ENCODE assay signal across 26 cellular contexts in genomic region chr2:148221926-148222325, GRCh38.
A peak's percentile ranks its signal among the peaks of the same experiment; 100 is the strongest.
DNase-seq lines count a peak whose midpoint lies in the region; ATAC-seq, FAIRE-seq and TF ChIP-seq lines count a peak whose summit lies in the region.
"Had no signal": no experiment of that assay in that cellular context is flagged by ENCODE, and none has a peak within 500 bp of the region (broad histone marks: within the 10 kb centered on the region; RNA-seq: fewer than 3 reads in every experiment).

No MANE protein-coding gene starts in this region.

- 35% methylated on average over 2 of the region's 2 CpGs for WGBS in A549 (ENCODE audit: missing lambda C conversion rate)
- 9% methylated on average over 2 of the region's 2 CpGs for WGBS in K562 (ENCODE audit: insufficient coverage, low coverage, missing lambda C conversion rate)

- TF ChIP-seq CTCF in A549 (IDR thresholded peaks at IDR 0.05) (no peak), HEK293 (tag by site-specific recombination; IDR thresholded peaks at IDR 0.05) (no peak), K562 (IDR thresholded peaks at IDR 0.05 in 2 of 3, conservative IDR thresholded peaks at IDR 0.05 in 1 of 3; ENCODE audit: insufficient read depth in 2 of 3, low read depth in 1 of 3, low read length in 3 of 3) (no peak), neural progenitor cell (IDR thresholded peaks at IDR 0.05) (no peak)

- peaks cover 39% of the 10 kb centered on the region for H3K9me3 Mint-ChIP-seq in neural progenitor cell

- H3K27ac Mint-ChIP-seq in neural progenitor cell = no peak overlapping the region
- H3K27ac Mint-ChIP-seq: CD14-positive monocyte; CD4-positive, alpha-beta memory T cell; CD4-positive, CD25-positive, alpha-beta regulatory T cell; CD8-positive, alpha-beta memory T cell had no signal

- H3K27me3 ChIP-seq in K562 (ENCODE audit: control insufficient read depth in 2 of 2, insufficient read depth in 2 of 2, low read length in 2 of 2) (no peaks in the 10 kb centered on the region), neural progenitor cell (no peaks in the 10 kb centered on the region)
- H3K27me3 ChIP-seq: BE2C, BLaER1 had no signal

- H3K36me3 ChIP-seq in HEK293 (ENCODE audit: control insufficient read depth in 2 of 2, insufficient read depth in 1 of 2, low read length in 2 of 2) (no peaks in the 10 kb centered on the region), K562 (ENCODE audit: control insufficient read depth, insufficient read depth, low read length) (no peaks in the 10 kb centered on the region), neural progenitor cell (peaks cover 4% of the 10 kb centered on the region)
- H3K36me3 ChIP-seq: BE2C, BLaER1 had no signal

- CTCF ChIA-PET in A549 (lab: Yijun Ruan, JAX) = no interaction called here
- CTCF ChIA-PET in HEK293 (lab: Yijun Ruan, JAX) = no interaction called here
- CTCF ChIA-PET in K562 (lab: Yijun Ruan, JAX; ENCODE audit: low intra/inter-chr PET ratio) = no interaction called here

- H3K4me1 ChIP-seq in A549 (no peaks in the 10 kb centered on the region), HEK293 (ENCODE audit: control insufficient read depth, insufficient read depth, low read length) (no peaks in the 10 kb centered on the region), K562 (replicated peaks in 1 of 2; ENCODE audit: control insufficient read depth in 2 of 2, insufficient read depth in 2 of 2, low read length in 2 of 2) (no peaks in the 10 kb centered on the region), neural progenitor cell (no peaks in the 10 kb centered on the region)
- H3K4me1 ChIP-seq: BE2C, BLaER1 had no signal

- no TSS peak for BruUV-seq in K562 (replicated peaks; lab: Mats Ljungman, UMichigan)

- H3K4me3 ChIP-seq in A549 (no peak overlapping the region), HEK293 (ENCODE audit: low read depth, low read length) (no peak overlapping the region), K562 (no peak overlapping the region), neural progenitor cell (no peak overlapping the region)
- H3K4me3 ChIP-seq: BLaER1, GM12878 had no signal

- POLR2A ChIA-PET in A549 (lab: Yijun Ruan, JAX) (no interaction called here), HEK293 (lab: Yijun Ruan, JAX) (no interaction called here), K562 (lab: Yijun Ruan, JAX) (no interaction called here)

- no peaks in the 10 kb centered on the region for H3K4me1 Mint-ChIP-seq in neural progenitor cell

- H3K9ac ChIP-seq in K562 (ENCODE audit: insufficient read depth in 1 of 2, low read depth in 2 of 2, low read length in 2 of 2) (no peak overlapping the region), neural progenitor cell (no peak overlapping the region)
- H3K9ac ChIP-seq: BLaER1 had no signal

- DNase-seq in A549 (ENCODE audit: low read depth in 1 of 2, low spot score in 1 of 2) = no peak
- no peak for DNase-seq in K562 (ENCODE audit: extremely low read depth in 1 of 4, low spot score in 3 of 4)
- no peak for DNase-seq in NK-92 (lab: John Stamatoyannopoulos, UW; ENCODE audit: unreplicated experiment)
- no peak for DNase-seq in neural progenitor cell (ENCODE audit: low spot score)
- DNase-seq: ACHN; BE2C; C1 segment of cervical spinal cord; CD4-positive, alpha-beta memory T cell; CD4-positive, CD25-positive, alpha-beta regulatory T cell; CD8-positive, alpha-beta memory T cell; COR-L47; DMS 273 treated with DMSO at 0.1 percent for 48 hours; DMS153; DMS53; DMS79; DND-41; EL; GDM1 had no signal

- no peak for ATAC-seq in A549
- ATAC-seq in K562 = no peak
- no peak for ATAC-seq in HG02938 (IDR thresholded peaks at IDR 0.05; ENCODE audit: unreplicated experiment)
- ATAC-seq: GM12878 had no signal

- H4K20me1 ChIP-seq in K562 (replicated peaks; ENCODE audit: control insufficient read depth, insufficient read depth, low read length) (no peaks in the 10 kb centered on the region), neural progenitor cell (ENCODE audit: low read depth) (no peaks in the 10 kb centered on the region)
- H4K20me1 ChIP-seq: BLaER1 had no signal

- no peak overlapping the region for H2AFZ ChIP-seq in K562 (ENCODE audit: low read depth, low read length)
- no peak overlapping the region for H2AFZ ChIP-seq in neural progenitor cell (replicated peaks)

- no peak for FAIRE-seq in A549 (lab: Jason Lieb, UNC)
- no peak for FAIRE-seq in K562 (lab: Jason Lieb, UNC)
- FAIRE-seq: GM12878, GM12892, GM18507 had no signal

- no peak for TF ChIP-seq POLR2A in A549 (IDR thresholded peaks at IDR 0.05; ENCODE audit: low read length)
- no peak for TF ChIP-seq POLR2A in K562 (conservative IDR thresholded peaks at IDR 0.05)

- intact Hi-C loops in K562 (cut with micrococcal nuclease) = no loop called here

- H3K4me3 Mint-ChIP-seq in neural progenitor cell = no peak overlapping the region
- H3K4me3 Mint-ChIP-seq: CD14-positive monocyte; CD4-positive, alpha-beta memory T cell; CD4-positive, CD25-positive, alpha-beta regulatory T cell; CD8-positive, alpha-beta memory T cell had no signal

- H3K27me3 Mint-ChIP-seq in neural progenitor cell (ENCODE audit: insufficient read depth, low read depth) = no peaks in the 10 kb centered on the region
- H3K27me3 Mint-ChIP-seq: CD4-positive, alpha-beta memory T cell; CD4-positive, CD25-positive, alpha-beta regulatory T cell; CD8-positive, alpha-beta memory T cell had no signal

- TF ChIP-seq EP300 in A549 (IDR thresholded peaks at IDR 0.05) (no peak), K562 (IDR thresholded peaks at IDR 0.05; ENCODE audit: low read length) (no peak)

- in situ Hi-C loops in K562 (cut with MboI) = no loop called here

- H3K4me2 ChIP-seq in A549 (no peak overlapping the region), K562 (ENCODE audit: insufficient read depth, low read length) (no peak overlapping the region), neural progenitor cell (no peak overlapping the region)
- H3K4me2 ChIP-seq: BLaER1 had no signal

- H3K9me3 ChIP-seq in A549 = peaks cover 9% of the 10 kb centered on the region; the same call in 2 of the 3 replicates
- no peaks in the 10 kb centered on the region for H3K9me3 ChIP-seq in HEK293 (ENCODE audit: control insufficient read depth, insufficient read depth, low read depth, low read length)
- H3K9me3 ChIP-seq in K562 (replicated peaks; ENCODE audit: control insufficient read depth, insufficient read depth, low read depth, low read length) = no peaks in the 10 kb centered on the region; the same call in 1 of the 2 replicates
- H3K9me3 ChIP-seq in neural progenitor cell (ENCODE audit: low read depth) = peaks cover 5% of the 10 kb centered on the region
- H3K9me3 ChIP-seq: BE2C had no signal

- H3K79me2 ChIP-seq in K562 (ENCODE audit: control insufficient read depth, insufficient read depth, low read length) (no peaks in the 10 kb centered on the region), neural progenitor cell (ENCODE audit: low read depth) (no peaks in the 10 kb centered on the region)

- no peak for TF ChIP-seq RAD21 in A549 (conservative IDR thresholded peaks at IDR 0.05 in 1 of 2, IDR thresholded peaks at IDR 0.05 in 1 of 2)
- no peak for TF ChIP-seq RAD21 in K562 (CRISPR knock-in tag; conservative IDR thresholded peaks at IDR 0.05 in 1 of 2, IDR thresholded peaks at IDR 0.05 in 1 of 2)

- H3F3A ChIP-seq in neural progenitor cell (ENCODE audit: low read depth) = no peaks in the 10 kb centered on the region

- no peak overlapping the region for H3K27ac ChIP-seq in A549
- H3K27ac ChIP-seq in HEK293 (ENCODE audit: extremely low read depth, low read depth, low read length) = no peak overlapping the region
- no peak overlapping the region for H3K27ac ChIP-seq in K562 (ENCODE audit: extremely low read depth, low read depth, low read length)
- H3K27ac ChIP-seq in neural progenitor cell = no peak overlapping the region
- H3K27ac ChIP-seq: 22Rv1, BLaER1 had no signal

- H3K36me3 Mint-ChIP-seq in neural progenitor cell = peaks cover 12% of the 10 kb centered on the region
- H3K36me3 Mint-ChIP-seq: CD14-positive monocyte had no signal

- H3K9me1 ChIP-seq in K562 (ENCODE audit: control insufficient read depth, insufficient read depth, low read length) = no peaks in the 10 kb centered on the region

TF ChIP-seq in A549, 52 proteins besides CTCF, POLR2A, EP300 and RAD21:
- no peak for TF ChIP-seq JUNB (IDR thresholded peaks at IDR 0.05)
- TF ChIP-seq USF2 (IDR thresholded peaks at IDR 0.05) = no peak
- TF ChIP-seq TFCP2L1 (CRISPR knock-in tag; IDR thresholded peaks at IDR 0.05) = no peak
- peak; percentile 58; the same call in 1 of the 2 replicates for TF ChIP-seq KDM1A (IDR thresholded peaks at IDR 0.05; ENCODE audit: low read depth)

TF ChIP-seq in HEK293, 187 proteins besides CTCF, POLR2A, EP300 and RAD21 (continues in another document):
- TF ChIP-seq SETDB1 (IDR thresholded peaks at IDR 0.05; ENCODE audit: insufficient read length, low read length) = peak; percentile 68
- TF ChIP-seq ZBTB26 (tag by site-specific recombination; optimal IDR thresholded peaks at IDR 0.05) = no peak
- no peak for TF ChIP-seq KLF1 (tag by site-specific recombination; IDR thresholded peaks at IDR 0.05)

TF ChIP-seq in K562, 482 proteins besides CTCF, POLR2A, EP300 and RAD21:
- no peak for TF ChIP-seq POLR2B (IDR thresholded peaks at IDR 0.05; ENCODE audit: low read depth, partially characterized antibody)
- TF ChIP-seq RBM25 (IDR thresholded peaks at IDR 0.05; ENCODE audit: low read depth, low read length, severe bottlenecking) = peak; percentile 26
- no peak for TF ChIP-seq ETV1 (tag; conservative IDR thresholded peaks at IDR 0.05; ENCODE audit: low read depth)
- TF ChIP-seq FOXK1 (CRISPR knock-in tag; IDR thresholded peaks at IDR 0.05; ENCODE audit: borderline replicate concordance) = no peak
